Comparison of ENCODE assay signal across 26 cellular contexts in genomic region chr16:84529607-84530006, GRCh38.
"Had no signal": no experiment of that assay in that cellular context is flagged by ENCODE, and none has a peak within 500 bp of the region (broad histone marks: within the 10 kb centered on the region; RNA-seq: fewer than 3 reads in every experiment).

No MANE protein-coding gene starts in this region.

- H2AFZ ChIP-seq: parathyroid adenoma had no signal

- H3K9me3 ChIP-seq: colonic mucosa, gastrocnemius medialis, lower lobe of right lung, right atrium auricular region, sigmoid colon, thoracic aorta, upper lobe of right lung, uterus had no signal

- H3K27ac Mint-ChIP-seq: dendritic cell treated with granulocyte-macrophage colony-stimulating factor and Interleukin-4, amounts not matched to agents 40 ng/mL and 50 ng/mL, for 4 days; endodermal cell; nephron progenitor cell; progenitor cell of endocrine pancreas; stimulated activated memory B cell treated with anti-CD40 and anti-IgM and Interleukin-4, amounts not matched to agents 10 μg/mL and 1 μg/mL and 100 μg/mL, for 72 hours; stimulated activated naive CD8-positive, alpha-beta T cell treated with anti-CD3 and anti-CD28 coated beads, Interleukin-15, Interleukin-2, amounts not matched to agents 100 ng/mL and 50 ng/mL, for 24 hours had no signal

- H3K9ac ChIP-seq: parathyroid adenoma had no signal

- ATAC-seq: esophagus mucosa; gastrocnemius medialis; left ventricle myocardium superior; lower lobe of right lung; naive thymus-derived CD8-positive, alpha-beta T cell; stimulated activated memory B cell treated with anti-CD40 and anti-IgM and Interleukin-4, amounts not matched to agents 10 μg/mL and 1 μg/mL and 100 μg/mL, for 72 hours; upper lobe of right lung had no signal

- H3K27ac ChIP-seq: colonic mucosa, epithelial cell of prostate, gastrocnemius medialis, lower lobe of right lung, parathyroid adenoma, right atrium auricular region, sigmoid colon, thoracic aorta, tibial nerve, upper lobe of right lung, uterus had no signal

- H3K27me3 ChIP-seq: colonic mucosa, right atrium auricular region, sigmoid colon, tibial nerve, upper lobe of right lung, uterus had no signal

- H3K4me1 ChIP-seq: colonic mucosa, parathyroid adenoma had no signal

- H3K4me3 Mint-ChIP-seq: dendritic cell treated with granulocyte-macrophage colony-stimulating factor and Interleukin-4, amounts not matched to agents 40 ng/mL and 50 ng/mL, for 4 days; endodermal cell; naive thymus-derived CD8-positive, alpha-beta T cell; nephron progenitor cell; stimulated activated memory B cell treated with anti-CD40 and anti-IgM and Interleukin-4, amounts not matched to agents 10 μg/mL and 1 μg/mL and 100 μg/mL, for 72 hours; stimulated activated naive CD8-positive, alpha-beta T cell treated with anti-CD3 and anti-CD28 coated beads, Interleukin-15, Interleukin-2, amounts not matched to agents 100 ng/mL and 50 ng/mL, for 24 hours had no signal

- H3K27me3 Mint-ChIP-seq: naive thymus-derived CD8-positive, alpha-beta T cell; stimulated activated naive CD8-positive, alpha-beta T cell treated with anti-CD3 and anti-CD28 coated beads, Interleukin-15, Interleukin-2, amounts not matched to agents 100 ng/mL and 50 ng/mL, for 24 hours had no signal

- H3K4me3 ChIP-seq: colonic mucosa, gastrocnemius medialis, lower lobe of right lung, right atrium auricular region, sigmoid colon, thoracic aorta, tibial nerve, upper lobe of right lung, uterus had no signal

- FAIRE-seq: keratinocyte had no signal

- H3K79me2 ChIP-seq: parathyroid adenoma had no signal

- H3K36me3 ChIP-seq: colonic mucosa, gastrocnemius medialis, lower lobe of right lung, right atrium auricular region, sigmoid colon, thoracic aorta, tibial nerve, upper lobe of right lung, uterus had no signal

- DNase-seq: colonic mucosa; effector CD8-positive, alpha-beta T cell; endodermal cell; foreskin fibroblast; gastrocnemius medialis; head of caudate nucleus; left ventricle myocardium superior; lower lobe of right lung; nephron progenitor cell; sigmoid colon; stimulated activated CD4-positive, alpha-beta T cell treated with anti-CD3 and anti-CD28 coated beads, Interleukin-2, amount 100 ng/mL, for 24 hours; stimulated activated CD4-positive, alpha-beta T cell treated with anti-CD3 and anti-CD28 coated beads, Interleukin-4, amount 100 ng/mL, for 24 hours; upper lobe of right lung; uterus had no signal
